8 cellular contexts compared by ENCODE assay signal in the genomic region with DNA sequence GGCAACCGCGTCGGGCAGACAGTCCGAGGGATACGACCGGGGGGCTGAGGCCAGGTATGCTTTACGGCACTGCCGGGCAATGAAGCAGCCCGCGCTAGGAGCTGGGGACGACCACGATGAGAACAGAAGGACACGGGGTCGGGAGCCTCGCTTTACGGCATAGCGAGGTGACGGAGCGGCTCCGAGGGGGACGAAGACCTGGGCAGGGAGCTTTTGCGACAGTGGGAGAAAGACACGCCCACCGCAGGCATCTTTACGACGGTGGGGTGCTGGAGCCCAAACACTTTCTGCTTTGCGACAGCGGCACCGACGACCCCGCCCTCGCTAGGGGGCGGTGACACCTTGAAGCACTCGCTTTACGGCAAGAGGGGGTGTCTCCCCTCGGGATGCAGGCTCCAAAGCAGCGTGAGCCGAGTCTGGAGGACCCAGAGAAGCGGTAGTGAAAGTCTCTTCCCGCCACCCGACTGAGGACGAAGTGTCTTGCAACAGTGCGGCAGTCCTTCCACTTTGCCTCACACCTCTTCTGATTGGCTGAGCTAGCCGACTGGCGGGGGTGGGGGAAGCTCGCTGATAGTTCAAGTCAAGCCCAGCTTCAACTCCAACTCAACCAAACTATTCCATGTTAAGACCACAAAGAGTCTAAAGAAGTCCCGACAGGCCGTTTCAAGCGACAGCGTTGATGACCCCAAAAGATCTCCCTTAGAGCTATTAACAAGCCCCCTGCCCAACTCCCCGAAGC. TPM values are rescaled to one million over a fixed set of nuclear protein-coding genes. Genes with fewer than 3 reads are reported as not detected.
DNase-seq lines count a peak whose midpoint lies in the region; ATAC-seq, FAIRE-seq and TF ChIP-seq lines count a peak whose summit lies in the region.

No MANE protein-coding gene starts in this region.

- H3K9me3 ChIP-seq in AG04450 (ENCODE audit: control insufficient read depth, insufficient read depth, low read length) (no peaks in the 10 kb centered on the region), small intestine (ENCODE audit: control insufficient read depth, low read depth) (no peaks in the 10 kb centered on the region)

- WGBS in small intestine, 3 donors = 0 to 1% (median 0%) methylated on average over 50 to 51 of the region's 51 CpGs

- no peaks in the 10 kb centered on the region for H3K4me1 ChIP-seq in small intestine (ENCODE audit: control insufficient read depth in 2 of 2, insufficient read depth in 1 of 2, low read depth in 1 of 2, low read length in 1 of 2)

- peaks cover 7% of the 10 kb centered on the region for H3K36me3 Mint-ChIP-seq in WTC11

- H3K4me3 Mint-ChIP-seq in WTC11 = peak overlapping the region; percentile 93

- H3K4me1 Mint-ChIP-seq in WTC11 = peaks cover 24% of the 10 kb centered on the region

- no peaks in the 10 kb centered on the region for H3K36me3 ChIP-seq in small intestine (ENCODE audit: control insufficient read depth in 2 of 2, insufficient read depth in 2 of 2, low read length in 2 of 2)

- peak overlapping the region; percentile 97 for H3K4me3 ChIP-seq in AG04450 (ENCODE audit: low read depth, low read length)
- H3K4me3 ChIP-seq in cardiac fibroblast (replicated peaks in 1 of 2; ENCODE audit: low read depth in 2 of 2, low read length in 2 of 2) = peak overlapping the region; percentile 89 to 90
- H3K4me3 ChIP-seq in small intestine (ENCODE audit: low read depth in 1 of 2, low read length in 2 of 2) = peak overlapping the region; percentile 78 to 84

- H3K9me3 Mint-ChIP-seq in WTC11 = no peaks in the 10 kb centered on the region

- CTCF ChIA-PET in AG04450 (lab: Charles Lee) (interaction anchor here (0.6 to 2.6 kb wide), 10 partner anchors 13 to 284 kb away, joined by 3 to 13 read pairs (median 3); a partner anchor contains a TSS), WTC11 (lab: Charles Lee) (interaction anchor here (0.5 to 2.2 kb wide), 37 partner anchors 8 to 589 kb away, joined by 3 to 27 read pairs (median 4); a partner anchor contains a TSS)

- POLR2A ChIA-PET in AG04450 (lab: Yijun Ruan, JAX) (interaction anchor here (0.5 to 1.5 kb wide), 11 partner anchors 13 to 254 kb away, joined by 3 to 17 read pairs (median 5); a partner anchor contains a TSS), WTC11 (lab: Charles Lee) (interaction anchor here (0.7 to 2.0 kb wide), 21 partner anchors 9 to 357 kb away, joined by 3 to 21 read pairs (median 4); a partner anchor contains a TSS)

- H3K27me3 ChIP-seq in AG04450 (ENCODE audit: control insufficient read depth, insufficient read depth, low read length) = peaks cover 4% of the 10 kb centered on the region
- no peaks in the 10 kb centered on the region for H3K27me3 ChIP-seq in small intestine (ENCODE audit: control insufficient read depth in 2 of 2, insufficient read depth in 2 of 2, low read length in 2 of 2)

- DNase-seq in AG04450 (ENCODE audit: low read depth, low spot score) = peak; percentile 99
- DNase-seq in NCI-H2227 treated with DMSO at 0.1 percent for 48 hours (lab: John Stamatoyannopoulos, UW) = peak; percentile 89
- peak; percentile 98 for DNase-seq in WTC11 (ENCODE audit: low spot score)
- DNase-seq in cardiac fibroblast (ENCODE audit: low read depth in 2 of 2) = peak; percentile 100
- peak; percentile 98 for DNase-seq in iPS-NIHi7 (ENCODE audit: extremely low spot score)
- DNase-seq in small intestine = peak; percentile 98

- peak overlapping the region; percentile 100 for H3K27ac Mint-ChIP-seq in WTC11

- TF ChIP-seq CTCF in AG04450 (IDR thresholded peaks at IDR 0.05; ENCODE audit: low read depth, low read length) (no peak), WTC11 (IDR thresholded peaks at IDR 0.05) (no peak), cardiac fibroblast (IDR thresholded peaks at IDR 0.05; ENCODE audit: low read depth, low read length) (no peak)

- H3K27ac ChIP-seq in AG04450 (ENCODE audit: low read depth, low read length) (peak overlapping the region; percentile 91), small intestine (ENCODE audit: low read depth in 1 of 2, low read length in 1 of 2) (peak overlapping the region; percentile 73 to 84)

- H3K27me3 Mint-ChIP-seq in WTC11 (ENCODE audit: low read depth) = no peaks in the 10 kb centered on the region

- ATAC-seq in GM18907 (IDR thresholded peaks at IDR 0.05; ENCODE audit: unreplicated experiment) = peak; percentile 68
- ATAC-seq in HG03159 (IDR thresholded peaks at IDR 0.05; ENCODE audit: unreplicated experiment) = peak; percentile 57
- peak; percentile 73 for ATAC-seq in WTC11

- no peak for FAIRE-seq in small intestine (lab: Jason Lieb, UNC)

TF ChIP-seq in WTC11, 78 proteins besides CTCF, POLR2A, EP300 and RAD21 (continues in another document):
- TF ChIP-seq JAZF1 (CRISPR knock-in tag; IDR thresholded peaks at IDR 0.05) = no peak
- TF ChIP-seq, protein P1, sequence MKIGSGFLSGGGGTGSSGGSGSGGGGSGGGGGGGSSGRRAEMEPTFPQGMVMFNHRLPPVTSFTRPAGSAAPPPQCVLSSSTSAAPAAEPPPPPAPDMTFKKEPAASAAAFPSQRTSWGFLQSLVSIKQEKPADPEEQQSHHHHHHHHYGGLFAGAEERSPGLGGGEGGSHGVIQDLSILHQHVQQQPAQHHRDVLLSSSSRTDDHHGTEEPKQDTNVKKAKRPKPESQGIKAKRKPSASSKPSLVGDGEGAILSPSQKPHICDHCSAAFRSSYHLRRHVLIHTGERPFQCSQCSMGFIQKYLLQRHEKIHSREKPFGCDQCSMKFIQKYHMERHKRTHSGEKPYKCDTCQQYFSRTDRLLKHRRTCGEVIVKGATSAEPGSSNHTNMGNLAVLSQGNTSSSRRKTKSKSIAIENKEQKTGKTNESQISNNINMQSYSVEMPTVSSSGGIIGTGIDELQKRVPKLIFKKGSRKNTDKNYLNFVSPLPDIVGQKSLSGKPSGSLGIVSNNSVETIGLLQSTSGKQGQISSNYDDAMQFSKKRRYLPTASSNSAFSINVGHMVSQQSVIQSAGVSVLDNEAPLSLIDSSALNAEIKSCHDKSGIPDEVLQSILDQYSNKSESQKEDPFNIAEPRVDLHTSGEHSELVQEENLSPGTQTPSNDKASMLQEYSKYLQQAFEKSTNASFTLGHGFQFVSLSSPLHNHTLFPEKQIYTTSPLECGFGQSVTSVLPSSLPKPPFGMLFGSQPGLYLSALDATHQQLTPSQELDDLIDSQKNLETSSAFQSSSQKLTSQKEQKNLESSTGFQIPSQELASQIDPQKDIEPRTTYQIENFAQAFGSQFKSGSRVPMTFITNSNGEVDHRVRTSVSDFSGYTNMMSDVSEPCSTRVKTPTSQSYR (CRISPR knock-in tag; IDR thresholded peaks at IDR 0.05) = 0 out of 2 replicates have a peak, but pooled peaks have one; percentile 50
- TF ChIP-seq SP1 (CRISPR knock-in tag; conservative IDR thresholded peaks at IDR 0.05) = peak; percentile 89
- peak; percentile 46; the same call in 1 of the 2 replicates for TF ChIP-seq TP53 (CRISPR knock-in tag; IDR thresholded peaks at IDR 0.05)
- peak; percentile 94 for TF ChIP-seq FOXK1 (CRISPR knock-in tag; IDR thresholded peaks at IDR 0.05)
- TF ChIP-seq, protein P2, sequence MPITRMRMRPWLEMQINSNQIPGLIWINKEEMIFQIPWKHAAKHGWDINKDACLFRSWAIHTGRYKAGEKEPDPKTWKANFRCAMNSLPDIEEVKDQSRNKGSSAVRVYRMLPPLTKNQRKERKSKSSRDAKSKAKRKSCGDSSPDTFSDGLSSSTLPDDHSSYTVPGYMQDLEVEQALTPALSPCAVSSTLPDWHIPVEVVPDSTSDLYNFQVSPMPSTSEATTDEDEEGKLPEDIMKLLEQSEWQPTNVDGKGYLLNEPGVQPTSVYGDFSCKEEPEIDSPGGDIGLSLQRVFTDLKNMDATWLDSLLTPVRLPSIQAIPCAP (CRISPR knock-in tag; IDR thresholded peaks at IDR 0.05) = no peak
- 0 out of 2 replicates have a peak, but pooled peaks have one; percentile 31 for TF ChIP-seq FOXP1 (CRISPR knock-in tag; IDR thresholded peaks at IDR 0.05; ENCODE audit: borderline replicate concordance)
- no peak for TF ChIP-seq GABPB1 (CRISPR knock-in tag; IDR thresholded peaks at IDR 0.05)
- TF ChIP-seq ZNF423 (CRISPR knock-in tag; IDR thresholded peaks at IDR 0.05) = no peak
- TF ChIP-seq MXD4 (CRISPR knock-in tag; IDR thresholded peaks at IDR 0.05; ENCODE audit: borderline replicate concordance) = no peak
- TF ChIP-seq, protein P3, sequence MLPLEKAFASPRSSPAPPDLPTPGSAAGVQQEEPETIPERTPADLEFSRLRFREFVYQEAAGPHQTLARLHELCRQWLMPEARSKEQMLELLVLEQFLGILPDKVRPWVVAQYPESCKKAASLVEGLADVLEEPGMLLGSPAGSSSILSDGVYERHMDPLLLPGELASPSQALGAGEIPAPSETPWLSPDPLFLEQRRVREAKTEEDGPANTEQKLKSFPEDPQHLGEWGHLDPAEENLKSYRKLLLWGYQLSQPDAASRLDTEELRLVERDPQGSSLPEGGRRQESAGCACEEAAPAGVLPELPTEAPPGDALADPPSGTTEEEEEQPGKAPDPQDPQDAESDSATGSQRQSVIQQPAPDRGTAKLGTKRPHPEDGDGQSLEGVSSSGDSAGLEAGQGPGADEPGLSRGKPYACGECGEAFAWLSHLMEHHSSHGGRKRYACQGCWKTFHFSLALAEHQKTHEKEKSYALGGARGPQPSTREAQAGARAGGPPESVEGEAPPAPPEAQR (CRISPR knock-in tag; IDR thresholded peaks at IDR 0.05) = no peak
- TF ChIP-seq NFE2L1 (CRISPR knock-in tag; IDR thresholded peaks at IDR 0.05) = no peak

RNA-seq across cellular contexts. Expression of a gene that starts 0.4 kb away (rescaled TPM):
- polyA plus RNA-seq in AG04450 (2011; rRNA removed) (7.3 and 9.6 TPM in 2 replicates), small intestine (10 to 100 TPM; 14.3 to 36.9 (median 22.1) TPM)
- polyA minus RNA-seq in AG04450 (2011; rRNA and poly(A)+ RNA removed) = 18.4 and 25.8 TPM in 2 replicates
- total RNA-seq in WTC11 (2021) = 44.3 to 64.4 TPM (median 50.2 TPM) in 3 replicates

RNA-seq across cellular contexts. Expression of a gene that starts 6.8 kb away (rescaled TPM):
- polyA plus RNA-seq in AG04450 (2011; rRNA removed) (0.35 and 0.74 TPM in 2 replicates), small intestine (10 to 100 TPM in 1 of 3 donors, 1 to 10 TPM in 2; 3.8 to 43.5 (median 9.1) TPM)
- polyA minus RNA-seq in AG04450 (2011; rRNA and poly(A)+ RNA removed) = 0.09 and 0.22 TPM in 2 replicates
- total RNA-seq in WTC11 (2021) = 58.6 to 63.9 TPM (median 60.6 TPM) in 3 replicates

RNA-seq across cellular contexts. Expression of a gene that starts 14.4 kb away (rescaled TPM):
- 21.5 and 22.2 TPM in 2 replicates for polyA plus RNA-seq in AG04450 (2011; rRNA removed)
- polyA minus RNA-seq in AG04450 (2011; rRNA and poly(A)+ RNA removed) = 30.0 and 42.0 TPM in 2 replicates
- 42.2 to 55.9 TPM (median 44.7 TPM) in 3 replicates for total RNA-seq in WTC11 (2021)
- polyA plus RNA-seq in small intestine = 100 to 1,000 TPM in 2 of 3 donors, 10 to 100 TPM in 1; 62.5 to 152 (median 110) TPM

RNA-seq across cellular contexts. Expression of a gene that starts 22.1 kb away (rescaled TPM):
- 466 and 469 TPM in 2 replicates for polyA plus RNA-seq in AG04450 (2011; rRNA removed)
- 754 and 776 TPM in 2 replicates for polyA minus RNA-seq in AG04450 (2011; rRNA and poly(A)+ RNA removed)
- 929 to 1,021 TPM (median 936 TPM) in 3 replicates for total RNA-seq in WTC11 (2021)
- polyA plus RNA-seq in small intestine = 100 to 1,000 TPM; 338 to 606 (median 342) TPM

RNA-seq across cellular contexts. Expression of a gene that starts 22.4 kb away (rescaled TPM):
- polyA plus RNA-seq in AG04450 (2011; rRNA removed) (12.1 and 13.8 TPM in 2 replicates), small intestine (1 to 10 TPM; 6.0 to 8.6 (median 7.9) TPM)
- 11.6 and 14.6 TPM in 2 replicates for polyA minus RNA-seq in AG04450 (2011; rRNA and poly(A)+ RNA removed)
- 8.1 to 9.0 TPM (median 8.2 TPM) in 3 replicates for total RNA-seq in WTC11 (2021)

Comparison
In these comparisons a context has a peak if more than half of its experiments do, and no peak if none do; other contexts are left out.
1. Peak in every context shown above with its lines: DNase-seq, ATAC-seq, H3K4me3 ChIP-seq and H3K27ac ChIP-seq.